In the genomic region with DNA sequence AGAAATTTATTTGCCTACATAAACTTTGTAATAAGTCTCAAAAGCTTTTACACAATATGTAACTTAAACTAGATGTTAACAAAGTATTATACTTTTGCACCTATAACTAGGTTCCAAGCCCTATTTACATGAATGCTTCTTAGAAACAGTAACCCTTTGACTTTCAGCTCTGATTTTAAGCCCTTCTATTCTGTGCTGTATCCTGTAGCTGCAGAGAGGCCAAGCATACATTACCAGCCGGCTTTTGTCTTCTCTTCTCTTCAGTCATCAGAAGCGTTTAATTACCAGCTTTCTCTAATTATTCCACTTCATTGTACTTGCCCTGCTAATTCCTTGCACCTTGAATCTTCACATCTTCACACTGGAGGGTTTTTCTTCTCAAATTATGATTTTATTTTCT, we compare ENCODE assay signal across 24 cellular contexts.
"Had no signal": no experiment of that assay in that cellular context is flagged by ENCODE, and none has a peak within 500 bp of the region (broad histone marks: within the 10 kb centered on the region; RNA-seq: fewer than 3 reads in every experiment).

No MANE protein-coding gene starts in this region.

- H3K9me3 ChIP-seq: colonic mucosa, esophagus muscularis mucosa, heart left ventricle, sigmoid colon, thoracic aorta had no signal

- H3K4me1 Mint-ChIP-seq: activated B cell treated with CpG ODN at 0.5 μM for 24 hours; activated CD4-positive, alpha-beta T cell treated with anti-CD3 and anti-CD28 coated beads for 36 hours; activated naive CD8-positive, alpha-beta T cell treated with anti-CD3 and anti-CD28 coated beads for 36 hours; naive B cell had no signal

- H3K36me3 ChIP-seq: colonic mucosa, esophagus muscularis mucosa, heart left ventricle, sigmoid colon, thoracic aorta had no signal

- H3K27me3 ChIP-seq: colonic mucosa, dorsolateral prefrontal cortex, esophagus muscularis mucosa, heart left ventricle, sigmoid colon had no signal

- H3K27ac Mint-ChIP-seq: activated B cell treated with CpG ODN at 0.5 μM for 24 hours; activated CD4-positive, alpha-beta T cell treated with anti-CD3 and anti-CD28 coated beads for 36 hours; activated naive CD8-positive, alpha-beta T cell treated with anti-CD3 and anti-CD28 coated beads for 36 hours; activated T-cell treated with anti-CD3 and anti-CD28 coated beads, Interleukin-2, amount 50 U/mL, for 24 hours; activated T-helper 2 cell treated with anti-CD3 and anti-CD28 coated beads, Interferon-gamma antibody, Interleukin-2, Interleukin-4, amounts not matched to agents 10 μg/mL and 5 μg/mL and 100 μg/mL, durations not matched to agents 14 hours and 24 hours and 36 hours; effector memory CD8-positive, alpha-beta T cell; naive B cell; type B pancreatic cell had no signal

- ATAC-seq: activated CD4-positive, alpha-beta T cell treated with anti-CD3 and anti-CD28 coated beads for 36 hours; effector memory CD8-positive, alpha-beta T cell; heart left ventricle; left cardiac atrium had no signal

- H3K9me3 Mint-ChIP-seq: activated B cell treated with CpG ODN at 0.5 μM for 24 hours; activated naive CD8-positive, alpha-beta T cell treated with anti-CD3 and anti-CD28 coated beads for 36 hours; activated T-helper 2 cell treated with anti-CD3 and anti-CD28 coated beads, Interferon-gamma antibody, Interleukin-2, Interleukin-4, amounts not matched to agents 10 μg/mL and 5 μg/mL and 100 μg/mL, durations not matched to agents 14 hours and 24 hours and 36 hours had no signal

- H3K4me1 ChIP-seq: colonic mucosa, esophagus muscularis mucosa, heart left ventricle had no signal

- H3K4me3 Mint-ChIP-seq: activated B cell treated with CpG ODN at 0.5 μM for 24 hours; activated CD4-positive, alpha-beta T cell treated with anti-CD3 and anti-CD28 coated beads for 36 hours; activated naive CD8-positive, alpha-beta T cell treated with anti-CD3 and anti-CD28 coated beads for 36 hours; activated T-cell treated with anti-CD3 and anti-CD28 coated beads, Interleukin-2, amount 50 U/mL, for 24 hours; effector memory CD8-positive, alpha-beta T cell; naive B cell; type B pancreatic cell had no signal

- H3K36me3 Mint-ChIP-seq: activated naive CD8-positive, alpha-beta T cell treated with anti-CD3 and anti-CD28 coated beads for 36 hours; naive B cell had no signal

- H3K27ac ChIP-seq: colonic mucosa, dorsolateral prefrontal cortex, esophagus muscularis mucosa, heart left ventricle, sigmoid colon, thoracic aorta had no signal

- H3K27me3 Mint-ChIP-seq: activated B cell treated with CpG ODN at 0.5 μM for 24 hours; activated CD4-positive, alpha-beta T cell treated with anti-CD3 and anti-CD28 coated beads for 36 hours; activated naive CD8-positive, alpha-beta T cell treated with anti-CD3 and anti-CD28 coated beads for 36 hours; activated T-cell treated with anti-CD3 and anti-CD28 coated beads, Interleukin-2, amount 50 U/mL, for 24 hours; effector memory CD8-positive, alpha-beta T cell; naive B cell had no signal

- H3K4me3 ChIP-seq: colonic mucosa, dorsolateral prefrontal cortex, esophagus muscularis mucosa, heart left ventricle, sigmoid colon, thoracic aorta had no signal

- DNase-seq: activated B cell treated with CpG ODN at 0.5 μM for 24 hours; activated CD4-positive, alpha-beta T cell treated with anti-CD3 and anti-CD28 coated beads for 36 hours; activated CD4-positive, alpha-beta T cell treated with anti-CD3 and anti-CD28 coated beads, Interleukin-2, amount 50 U/mL, for 4 hours; activated CD8-positive, alpha-beta memory T cell treated with anti-CD3 and anti-CD28 coated beads for 24 hours; activated CD8-positive, alpha-beta memory T cell treated with anti-CD3 and anti-CD28 coated beads, Interleukin-2, amount 50 U/mL, for 4 hours; activated naive CD4-positive, alpha-beta T cell treated with Interleukin-2 at 50 U/mL for 16 hours; activated naive CD8-positive, alpha-beta T cell treated with anti-CD3 and anti-CD28 coated beads for 36 hours; activated T-cell treated with anti-CD3 and anti-CD28 coated beads, Interleukin-2, amount 50 U/mL, for 24 hours; colonic mucosa; dorsolateral prefrontal cortex; effector memory CD8-positive, alpha-beta T cell; heart left ventricle; left cardiac atrium; mesenchymal stem cell; naive B cell; retina; sigmoid colon; stimulated activated CD4-positive, alpha-beta T cell treated with anti-CD3 and anti-CD28 coated beads, Interleukin-2, amount 100 ng/mL, for 48 hours; stimulated activated naive CD4-positive, alpha-beta T cell treated with Interleukin-2 at 50 U/mL for 16 hours; T-helper 9 cell had no signal
